1 cellular context compared by ENCODE assay signal in genomic region chr19:58399903-58400637, GRCh38.
TF ChIP-seq lines count a peak whose summit lies in the region.

No MANE protein-coding gene starts in this region.

TF ChIP-seq in GM23338, 12 proteins besides CTCF, POLR2A, EP300 and RAD21:
- no peak for TF ChIP-seq ETS1 (IDR thresholded peaks at IDR 0.05)
- TF ChIP-seq EZH2phosphoT487 (IDR thresholded peaks at IDR 0.05; ENCODE audit: unreplicated experiment) = no peak
- TF ChIP-seq JUNB (IDR thresholded peaks at IDR 0.05; ENCODE audit: unreplicated experiment) = no peak
- no peak for TF ChIP-seq ZNF331 (CRISPR knock-in tag; IDR thresholded peaks at IDR 0.05; ENCODE audit: low read depth)
- no peak for TF ChIP-seq POLR2AphosphoS5 (IDR thresholded peaks at IDR 0.05; ENCODE audit: low read depth)
- no peak for TF ChIP-seq ZNF114 (CRISPR knock-in tag; IDR thresholded peaks at IDR 0.05)
- TF ChIP-seq, protein P1, sequence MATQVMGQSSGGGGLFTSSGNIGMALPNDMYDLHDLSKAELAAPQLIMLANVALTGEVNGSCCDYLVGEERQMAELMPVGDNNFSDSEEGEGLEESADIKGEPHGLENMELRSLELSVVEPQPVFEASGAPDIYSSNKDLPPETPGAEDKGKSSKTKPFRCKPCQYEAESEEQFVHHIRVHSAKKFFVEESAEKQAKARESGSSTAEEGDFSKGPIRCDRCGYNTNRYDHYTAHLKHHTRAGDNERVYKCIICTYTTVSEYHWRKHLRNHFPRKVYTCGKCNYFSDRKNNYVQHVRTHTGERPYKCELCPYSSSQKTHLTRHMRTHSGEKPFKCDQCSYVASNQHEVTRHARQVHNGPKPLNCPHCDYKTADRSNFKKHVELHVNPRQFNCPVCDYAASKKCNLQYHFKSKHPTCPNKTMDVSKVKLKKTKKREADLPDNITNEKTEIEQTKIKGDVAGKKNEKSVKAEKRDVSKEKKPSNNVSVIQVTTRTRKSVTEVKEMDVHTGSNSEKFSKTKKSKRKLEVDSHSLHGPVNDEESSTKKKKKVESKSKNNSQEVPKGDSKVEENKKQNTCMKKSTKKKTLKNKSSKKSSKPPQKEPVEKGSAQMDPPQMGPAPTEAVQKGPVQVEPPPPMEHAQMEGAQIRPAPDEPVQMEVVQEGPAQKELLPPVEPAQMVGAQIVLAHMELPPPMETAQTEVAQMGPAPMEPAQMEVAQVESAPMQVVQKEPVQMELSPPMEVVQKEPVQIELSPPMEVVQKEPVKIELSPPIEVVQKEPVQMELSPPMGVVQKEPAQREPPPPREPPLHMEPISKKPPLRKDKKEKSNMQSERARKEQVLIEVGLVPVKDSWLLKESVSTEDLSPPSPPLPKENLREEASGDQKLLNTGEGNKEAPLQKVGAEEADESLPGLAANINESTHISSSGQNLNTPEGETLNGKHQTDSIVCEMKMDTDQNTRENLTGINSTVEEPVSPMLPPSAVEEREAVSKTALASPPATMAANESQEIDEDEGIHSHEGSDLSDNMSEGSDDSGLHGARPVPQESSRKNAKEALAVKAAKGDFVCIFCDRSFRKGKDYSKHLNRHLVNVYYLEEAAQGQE (IDR thresholded peaks at IDR 0.05; ENCODE audit: unreplicated experiment) = no peak
- TF ChIP-seq EZH2 (IDR thresholded peaks at IDR 0.05; ENCODE audit: low read depth, unreplicated experiment) = no peak
- no peak for TF ChIP-seq ZNF462 (CRISPR knock-in tag; IDR thresholded peaks at IDR 0.05)
